20 cellular contexts compared by ENCODE assay signal in genomic region chr6:67736816-67737215, GRCh38.
A peak's percentile ranks its signal among the peaks of the same experiment; 100 is the strongest.
DNase-seq lines count a peak whose midpoint lies in the region; ATAC-seq, FAIRE-seq and TF ChIP-seq lines count a peak whose summit lies in the region.
"Had no signal": no experiment of that assay in that cellular context is flagged by ENCODE, and none has a peak within 500 bp of the region (broad histone marks: within the 10 kb centered on the region; RNA-seq: fewer than 3 reads in every experiment).

No MANE protein-coding gene starts in this region.

- no peaks in the 10 kb centered on the region for H3K27me3 ChIP-seq in mesendoderm (ENCODE audit: insufficient read depth, low read length, poor library complexity)

- no peaks in the 10 kb centered on the region for H3K79me2 ChIP-seq in mesendoderm (ENCODE audit: control insufficient read depth, insufficient read depth, low read length)

- H4K8ac ChIP-seq in mesendoderm (ENCODE audit: low read depth, low read length): no peak overlapping the region

- no peak overlapping the region for H3K4ac ChIP-seq in mesendoderm (ENCODE audit: low read depth, low read length)

- no peak overlapping the region for H4K5ac ChIP-seq in mesendoderm (ENCODE audit: low read length)

- H3K4me3 ChIP-seq in astrocyte of the spinal cord (ENCODE audit: low read depth, low read length) (no peak overlapping the region), mesendoderm (ENCODE audit: low read length) (no peak overlapping the region)

- no peak overlapping the region for H3K27ac ChIP-seq in mesendoderm (ENCODE audit: low read depth, low read length)

- H3K4me2 ChIP-seq in mesendoderm (ENCODE audit: low read length): no peak overlapping the region

- H2AK5ac ChIP-seq in mesendoderm (ENCODE audit: low read length): no peak overlapping the region

- H3K9ac ChIP-seq in mesendoderm (ENCODE audit: low read length): no peak overlapping the region

- H3K18ac ChIP-seq in mesendoderm (ENCODE audit: low read length): no peak overlapping the region

- ATAC-seq in HG03354 (IDR thresholded peaks at IDR 0.05; ENCODE audit: poor library complexity, severe bottlenecking, unreplicated experiment): no peak

- H2BK15ac ChIP-seq in mesendoderm (replicated peaks; ENCODE audit: low read depth): no peak overlapping the region

- no peak overlapping the region for H2BK120ac ChIP-seq in mesendoderm (ENCODE audit: low read depth, low read length)

- no peaks in the 10 kb centered on the region for H3K79me1 ChIP-seq in mesendoderm (ENCODE audit: low read length)

- in situ Hi-C loops in astrocyte of the spinal cord (cut with HindIII; ENCODE audit: low sequenced_read_pairs): no loop called here

- FAIRE-seq in HTR-8/SVneo (lab: Jason Lieb, UNC): no peak
- FAIRE-seq: A204.1 had no signal

- no peak overlapping the region for H3K23ac ChIP-seq in mesendoderm (ENCODE audit: low read length)

- DNase-seq in ELR (ENCODE audit: low read depth): peak; percentile 11
- peak; percentile 71 for DNase-seq in M059J (ENCODE audit: low read depth)
- DNase-seq in astrocyte of the spinal cord (ENCODE audit: low read depth, low spot score): peak; percentile 39
- DNase-seq in iris pigment epithelial cell (ENCODE audit: low read depth): peak; percentile 42
- no peak for DNase-seq in DMS 273 (lab: John Stamatoyannopoulos, UW; ENCODE audit: unreplicated experiment)
- no peak for DNase-seq in mesendoderm
- DNase-seq in HTR-8/SVneo (ENCODE audit: insufficient read length, low spot score): no peak
- DNase-seq: DMS53, HFFc6, Kasumi-1, NCI-H1092, NCI-H1436 treated with DMSO at 0.1 percent for 48 hours, NCI-H1930, NCI-H2171, NCI-H345, NCI-H524, NCI-H82, Right ventricle myocardium superior had no signal

- no peaks in the 10 kb centered on the region for H3K36me3 ChIP-seq in mesendoderm (ENCODE audit: control insufficient read depth, insufficient read depth, low read length)

- peaks cover 1% of the 10 kb centered on the region for H3K4me1 ChIP-seq in mesendoderm (ENCODE audit: control insufficient read depth, low read depth, low read length)

- H3K56ac ChIP-seq in mesendoderm (ENCODE audit: low read length): no peak overlapping the region

- TF ChIP-seq CTCF in astrocyte of the spinal cord (IDR thresholded peaks at IDR 0.05; ENCODE audit: low read depth, low read length): no peak

- no peak overlapping the region for H2BK5ac ChIP-seq in mesendoderm (ENCODE audit: low read length)

Comparison
In these comparisons a context has a peak if more than half of its experiments do, and no peak if none do; other contexts are left out.
1. DNase-seq: peak in ELR (single experiment), M059J (single experiment), astrocyte of the spinal cord (single experiment) and iris pigment epithelial cell (single experiment); none in DMS 273 (single experiment), mesendoderm (single experiment) and HTR-8/SVneo (single experiment).